In genomic region chr4:140071806-140072205, GRCh38 we compare ENCODE assay signal across 8 cellular contexts.
DNase-seq lines count a peak whose midpoint lies in the region; ATAC-seq and TF ChIP-seq lines count a peak whose summit lies in the region.

No MANE protein-coding gene starts in this region.

- H3K36me3 Mint-ChIP-seq in CD4-positive, CD25-positive, alpha-beta regulatory T cell, result peaks cover 3% of the 10 kb centered on the region
- H3K36me3 Mint-ChIP-seq in activated T-cell treated with anti-CD3 and anti-CD28 coated beads, Interleukin-2, amount 50 U/mL, for 24 hours (ENCODE audit: low read depth), result no peaks in the 10 kb centered on the region

- H3K27me3 ChIP-seq in CD4-positive, CD25-positive, alpha-beta regulatory T cell (ENCODE audit: control insufficient read depth, insufficient read depth, low read length), result no peaks in the 10 kb centered on the region
- H3K27me3 ChIP-seq in hepatocyte, result no peaks in the 10 kb centered on the region
- no peaks in the 10 kb centered on the region for H3K27me3 ChIP-seq in right lobe of liver

- peaks cover 56% of the 10 kb centered on the region for H3K79me2 ChIP-seq in hepatocyte

- peaks cover 23% of the 10 kb centered on the region for H3K4me1 ChIP-seq in CD4-positive, CD25-positive, alpha-beta regulatory T cell (ENCODE audit: control insufficient read depth, insufficient read depth, low read length, poor library complexity, severe bottlenecking)
- H3K4me1 ChIP-seq in hepatocyte (ENCODE audit: insufficient read depth) (peaks cover 9% of the 10 kb centered on the region), right lobe of liver (peaks cover 0 to 2% (median 0%) of the 10 kb centered on the region in 4 donors)

- 58% methylated on average over 3 of the region's 3 CpGs for WGBS in hepatocyte (ENCODE audit: low lambda C conversion rate, missing lambda C conversion rate)
- WGBS in right lobe of liver (ENCODE audit: insufficient coverage, low coverage, low lambda C conversion rate, missing lambda C conversion rate), result 55% methylated on average over 3 of the region's 3 CpGs

- ATAC-seq in CD4-positive, CD25-positive, alpha-beta regulatory T cell (ENCODE audit: low read depth in 2 of 2), result peak; percentile 89 to 93
- ATAC-seq in GM21423 (IDR thresholded peaks at IDR 0.05; ENCODE audit: unreplicated experiment), result peak; percentile 85
- ATAC-seq in stimulated activated naive CD8-positive, alpha-beta T cell treated with anti-CD3 and anti-CD28 coated beads, Interleukin-15, amount 100 ng/mL, for 72 hours, result peak; percentile 97
- no peak for ATAC-seq in right lobe of liver

- intact Hi-C loops in right lobe of liver (cut with DNase I), result no loop called here

- H4K20me1 ChIP-seq in hepatocyte (ENCODE audit: insufficient read depth, poor library complexity, severe bottlenecking), result no peaks in the 10 kb centered on the region

- H3K4me1 Mint-ChIP-seq in CD4-positive, CD25-positive, alpha-beta regulatory T cell, result peaks cover 27 to 47% (median 32%) of the 10 kb centered on the region in 4 donors
- H3K4me1 Mint-ChIP-seq in activated T-cell treated with anti-CD3 and anti-CD28 coated beads, Interleukin-2, amount 50 U/mL, for 24 hours (ENCODE audit: low read depth), result peaks cover 47% of the 10 kb centered on the region
- peaks cover 77% of the 10 kb centered on the region for H3K4me1 Mint-ChIP-seq in stimulated activated naive CD8-positive, alpha-beta T cell treated with anti-CD3 and anti-CD28 coated beads, Interleukin-15, amount 100 ng/mL, for 72 hours

- H3K27ac Mint-ChIP-seq in CD4-positive, CD25-positive, alpha-beta regulatory T cell, result peak overlapping the region; percentile 6 to 93 (median 87)
- H3K27ac Mint-ChIP-seq in activated T-cell treated with anti-CD3 and anti-CD28 coated beads, Interleukin-2, amount 50 U/mL, for 24 hours, result peak overlapping the region; percentile 81
- peak overlapping the region; percentile 8 to 84 for H3K27ac Mint-ChIP-seq in stimulated activated naive CD8-positive, alpha-beta T cell treated with anti-CD3 and anti-CD28 coated beads, Interleukin-15, amount 100 ng/mL, for 72 hours

- H3K9me3 ChIP-seq in CD4-positive, CD25-positive, alpha-beta regulatory T cell (ENCODE audit: control insufficient read depth in 2 of 2, low read length in 2 of 2), result no peaks in the 10 kb centered on the region
- H3K9me3 ChIP-seq in hepatocyte (ENCODE audit: low read depth), result no peaks in the 10 kb centered on the region
- H3K9me3 ChIP-seq in right lobe of liver, result no peaks in the 10 kb centered on the region

- peaks cover 25% of the 10 kb centered on the region for H3K27me3 Mint-ChIP-seq in CD4-positive, CD25-positive, alpha-beta regulatory T cell
- peaks cover 32% of the 10 kb centered on the region for H3K27me3 Mint-ChIP-seq in activated T-cell treated with anti-CD3 and anti-CD28 coated beads, Interleukin-2, amount 50 U/mL, for 24 hours
- no peaks in the 10 kb centered on the region for H3K27me3 Mint-ChIP-seq in stimulated activated naive CD8-positive, alpha-beta T cell treated with anti-CD3 and anti-CD28 coated beads, Interleukin-15, amount 100 ng/mL, for 72 hours

- H3K27ac ChIP-seq in CD4-positive, CD25-positive, alpha-beta regulatory T cell (ENCODE audit: insufficient read depth, low read length, poor library complexity, severe bottlenecking), result no peak overlapping the region
- H3K27ac ChIP-seq in hepatocyte (peak overlapping the region; percentile 11), right lobe of liver (no peak overlapping the region)

- H3K9me3 Mint-ChIP-seq in CD4-positive, CD25-positive, alpha-beta regulatory T cell, result peaks cover 0 to 3% (median 0%) of the 10 kb centered on the region in 7 donors
- no peaks in the 10 kb centered on the region for H3K9me3 Mint-ChIP-seq in activated T-cell treated with anti-CD3 and anti-CD28 coated beads, Interleukin-2, amount 50 U/mL, for 24 hours
- H3K9me3 Mint-ChIP-seq in stimulated activated naive CD8-positive, alpha-beta T cell treated with anti-CD3 and anti-CD28 coated beads, Interleukin-15, amount 100 ng/mL, for 72 hours, result no peaks in the 10 kb centered on the region

- H3K36me3 ChIP-seq in CD4-positive, CD25-positive, alpha-beta regulatory T cell (ENCODE audit: control insufficient read depth, insufficient read depth, low read length), result no peaks in the 10 kb centered on the region
- H3K36me3 ChIP-seq in hepatocyte (replicated peaks; ENCODE audit: insufficient read depth, low read depth) (no peaks in the 10 kb centered on the region), right lobe of liver (no peaks in the 10 kb centered on the region)

- no peaks in the 10 kb centered on the region for H3K9me2 ChIP-seq in hepatocyte (replicated peaks; ENCODE audit: insufficient read depth)

- peak overlapping the region; percentile 48 to 81 (median 72) for H3K4me3 Mint-ChIP-seq in CD4-positive, CD25-positive, alpha-beta regulatory T cell
- H3K4me3 Mint-ChIP-seq in activated T-cell treated with anti-CD3 and anti-CD28 coated beads, Interleukin-2, amount 50 U/mL, for 24 hours, result peak overlapping the region; percentile 37
- H3K4me3 Mint-ChIP-seq in stimulated activated naive CD8-positive, alpha-beta T cell treated with anti-CD3 and anti-CD28 coated beads, Interleukin-15, amount 100 ng/mL, for 72 hours, result peak overlapping the region; percentile 78 to 84

- peak; percentile 28 to 89 (median 63) for DNase-seq in CD4-positive, CD25-positive, alpha-beta regulatory T cell
- DNase-seq in Kasumi-1 (lab: John Stamatoyannopoulos, UW) (peak; percentile 73 to 78), hepatocyte (ENCODE audit: low spot score) (no peak), right lobe of liver (no peak), amygdala (lab: John Stamatoyannopoulos, UW) (no peak)
- DNase-seq in activated T-cell treated with anti-CD3 and anti-CD28 coated beads, Interleukin-2, amount 50 U/mL, for 24 hours, result peak; percentile 56
- peak; percentile 72 to 83 for DNase-seq in stimulated activated naive CD8-positive, alpha-beta T cell treated with anti-CD3 and anti-CD28 coated beads, Interleukin-15, amount 100 ng/mL, for 72 hours

- peak overlapping the region; percentile 67 for H3K4me3 ChIP-seq in CD4-positive, CD25-positive, alpha-beta regulatory T cell (ENCODE audit: low read depth, low read length)
- no peak overlapping the region for H3K4me3 ChIP-seq in hepatocyte
- H3K4me3 ChIP-seq in right lobe of liver, result no peak overlapping the region

- peak overlapping the region; percentile 9 for H3K4me2 ChIP-seq in hepatocyte

- H2AFZ ChIP-seq in hepatocyte, result no peak overlapping the region

- no peak for TF ChIP-seq POLR2A in right lobe of liver (IDR thresholded peaks at IDR 0.05)

- no peak for TF ChIP-seq CTCF in hepatocyte (IDR thresholded peaks at IDR 0.05; ENCODE audit: poor library complexity)
- no peak for TF ChIP-seq CTCF in right lobe of liver (IDR thresholded peaks at IDR 0.05)

Comparison
In these comparisons a context has a peak if more than half of its experiments do, and no peak if none do; other contexts are left out.
1. ATAC-seq: peak in CD4-positive, CD25-positive, alpha-beta regulatory T cell (2 of 2), GM21423 (single experiment) and stimulated activated naive CD8-positive, alpha-beta T cell treated with anti-CD3 and anti-CD28 coated beads, Interleukin-15, amount 100 ng/mL, for 72 hours (single experiment); none in right lobe of liver (0 of 4).
2. DNase-seq: peak in CD4-positive, CD25-positive, alpha-beta regulatory T cell (3 of 3), Kasumi-1 (2 of 2), activated T-cell treated with anti-CD3 and anti-CD28 coated beads, Interleukin-2, amount 50 U/mL, for 24 hours (single experiment) and stimulated activated naive CD8-positive, alpha-beta T cell treated with anti-CD3 and anti-CD28 coated beads, Interleukin-15, amount 100 ng/mL, for 72 hours (2 of 2); none in hepatocyte (single experiment), right lobe of liver (0 of 3) and amygdala (0 of 56).
3. Peak in every context shown above with its lines, with median percentiles within 50 percentile points of each other: H3K27ac Mint-ChIP-seq and H3K4me3 Mint-ChIP-seq.